1 cellular context compared by ENCODE assay signal in the genomic region with DNA sequence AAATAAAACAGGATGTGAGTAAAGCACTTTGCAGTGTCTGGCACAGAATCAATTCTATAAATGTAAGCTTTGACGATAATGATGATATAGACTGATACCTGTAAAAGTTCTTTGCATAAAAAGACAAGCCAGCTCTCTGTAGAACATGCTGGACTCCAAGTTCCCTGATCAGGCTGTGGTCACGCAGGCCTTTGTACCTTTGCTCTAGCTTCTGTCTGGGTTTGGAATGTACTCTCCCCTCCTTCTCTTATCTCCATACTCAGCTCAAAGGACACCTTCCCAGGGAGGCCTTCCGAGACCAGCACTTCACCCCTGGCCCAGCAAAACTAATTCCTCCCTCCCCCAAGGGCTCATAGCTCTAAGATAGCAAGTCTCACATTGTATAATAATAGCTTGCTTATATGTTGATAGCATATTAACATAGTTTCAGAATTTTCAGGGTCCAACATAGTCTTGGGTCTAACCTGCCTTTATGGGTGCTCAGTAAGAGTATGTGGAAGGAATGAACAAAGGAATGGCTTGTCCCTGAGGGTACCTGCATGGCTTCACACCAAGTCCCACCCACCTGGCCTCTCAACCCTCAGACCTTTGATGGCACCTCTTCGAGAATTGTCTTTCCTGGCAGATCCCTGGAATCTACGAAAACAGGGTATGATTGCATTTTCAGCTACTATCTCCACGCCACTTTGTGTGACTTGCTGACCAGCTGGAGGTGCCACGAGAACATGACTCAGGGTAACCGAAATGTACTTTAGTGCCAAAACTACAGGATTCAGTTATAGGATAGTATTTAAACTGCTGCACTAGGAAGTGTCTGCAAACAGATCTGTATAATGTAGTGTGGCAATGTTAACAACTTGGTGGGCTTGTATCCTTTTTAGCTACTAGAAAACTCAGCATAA.
TF ChIP-seq lines count a peak whose summit lies in the region.

No MANE protein-coding gene starts in this region.

TF ChIP-seq in K562, 482 proteins besides CTCF, POLR2A, EP300 and RAD21 (continued from another document and continues in another):
- TF ChIP-seq STAG1 (CRISPR knock-in tag; IDR thresholded peaks at IDR 0.05; ENCODE audit: borderline replicate concordance) (no peak), SPI1 (IDR thresholded peaks at IDR 0.05; ENCODE audit: borderline replicate concordance, low read depth, low read length) (no peak), KAT7 (CRISPR knock-in tag; IDR thresholded peaks at IDR 0.05; ENCODE audit: borderline replicate concordance) (no peak), TEAD2 (tag; IDR thresholded peaks at IDR 0.05) (no peak; the same call in 1 of the 2 replicates), L3MBTL2 (IDR thresholded peaks at IDR 0.05) (peak; percentile 64), ZNF12 (CRISPR knock-in tag; IDR thresholded peaks at IDR 0.05) (no peak), HOXB6 (CRISPR knock-in tag; IDR thresholded peaks at IDR 0.05; ENCODE audit: borderline replicate concordance) (no peak), KAT2B (IDR thresholded peaks at IDR 0.05; ENCODE audit: low read depth, low read length) (no peak), BDP1 (IDR thresholded peaks at IDR 0.05; ENCODE audit: insufficient read depth, insufficient read length) (no peak), CC2D1A (IDR thresholded peaks at IDR 0.05) (peak; percentile 37; the same call in 1 of the 2 replicates), MEF2D (tag; conservative IDR thresholded peaks at IDR 0.05; ENCODE audit: low read depth) (0 out of 2 replicates have a peak, but pooled peaks have one; percentile 21), ARHGAP35 (IDR thresholded peaks at IDR 0.05; ENCODE audit: partially characterized antibody) (no peak), ZZZ3 (IDR thresholded peaks at IDR 0.05) (no peak), PCBP1 (IDR thresholded peaks at IDR 0.05; ENCODE audit: low read depth, low read length, poor library complexity, severe bottlenecking) (no peak), STAT5B (CRISPR knock-in tag; IDR thresholded peaks at IDR 0.05) (no peak), ZNF24 (IDR thresholded peaks at IDR 0.05) (no peak), TSC22D4 (tag; IDR thresholded peaks at IDR 0.05) (no peak), DIDO1 (tag; IDR thresholded peaks at IDR 0.05; ENCODE audit: low read depth) (no peak), ZNF274 (IDR thresholded peaks at IDR 0.05; ENCODE audit: borderline replicate concordance, low read depth, low read length) (no peak), SRSF3 (IDR thresholded peaks at IDR 0.05; ENCODE audit: insufficient read depth, low read length) (no peak), FOXP4 (CRISPR knock-in tag; IDR thresholded peaks at IDR 0.05; ENCODE audit: borderline replicate concordance) (no peak), FOXJ2 (tag; IDR thresholded peaks at IDR 0.05) (no peak), NCOA1 (IDR thresholded peaks at IDR 0.05; ENCODE audit: low read depth) (no peak), FOXK1 (CRISPR knock-in tag; IDR thresholded peaks at IDR 0.05; ENCODE audit: borderline replicate concordance) (no peak), HDAC6 (IDR thresholded peaks at IDR 0.05; ENCODE audit: low read depth, low read length) (no peak), BCOR (IDR thresholded peaks at IDR 0.05) (no peak), NR2C2 (CRISPR knock-in tag; IDR thresholded peaks at IDR 0.05) (no peak), NR2C2 (tag; IDR thresholded peaks at IDR 0.05) (peak; percentile 54), PYGO2 (tag; IDR thresholded peaks at IDR 0.05) (no peak), POLR3A (IDR thresholded peaks at IDR 0.05; ENCODE audit: borderline replicate concordance, extremely low read depth, insufficient read depth, insufficient read length) (no peak), SMC3 (conservative IDR thresholded peaks at IDR 0.05; ENCODE audit: insufficient read depth, low read depth, low read length) (no peak), U2AF2 (optimal IDR thresholded peaks at IDR 0.05; ENCODE audit: low read depth, low read length) (no peak), MXD1 (CRISPR knock-in tag; IDR thresholded peaks at IDR 0.05; ENCODE audit: borderline replicate concordance, poor library complexity, severe bottlenecking) (no peak), ZNF316 (IDR thresholded peaks at IDR 0.05) (peak; percentile 55; the same call in 1 of the 2 replicates), ZNF764 (CRISPR knock-in tag; IDR thresholded peaks at IDR 0.05; ENCODE audit: low read depth) (no peak), FOS (IDR thresholded peaks at IDR 0.05; ENCODE audit: extremely low read depth, insufficient read length) (no peak), SNRNP70 (optimal IDR thresholded peaks at IDR 0.05; ENCODE audit: low read depth, low read length) (no peak), HIVEP1 (CRISPR knock-in tag; IDR thresholded peaks at IDR 0.05) (no peak), ZNF57 (CRISPR knock-in tag; IDR thresholded peaks at IDR 0.05) (no peak)
- TF ChIP-seq, protein P1, sequence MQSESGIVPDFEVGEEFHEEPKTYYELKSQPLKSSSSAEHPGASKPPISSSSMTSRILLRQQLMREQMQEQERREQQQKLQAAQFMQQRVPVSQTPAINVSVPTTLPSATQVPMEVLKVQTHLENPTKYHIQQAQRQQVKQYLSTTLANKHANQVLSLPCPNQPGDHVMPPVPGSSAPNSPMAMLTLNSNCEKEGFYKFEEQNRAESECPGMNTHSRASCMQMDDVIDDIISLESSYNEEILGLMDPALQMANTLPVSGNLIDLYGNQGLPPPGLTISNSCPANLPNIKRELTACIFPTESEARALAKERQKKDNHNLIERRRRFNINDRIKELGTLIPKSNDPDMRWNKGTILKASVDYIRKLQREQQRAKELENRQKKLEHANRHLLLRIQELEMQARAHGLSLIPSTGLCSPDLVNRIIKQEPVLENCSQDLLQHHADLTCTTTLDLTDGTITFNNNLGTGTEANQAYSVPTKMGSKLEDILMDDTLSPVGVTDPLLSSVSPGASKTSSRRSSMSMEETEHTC (IDR thresholded peaks at IDR 0.05) = no peak; the same call in 1 of the 2 replicates
- TF ChIP-seq, protein P2, sequence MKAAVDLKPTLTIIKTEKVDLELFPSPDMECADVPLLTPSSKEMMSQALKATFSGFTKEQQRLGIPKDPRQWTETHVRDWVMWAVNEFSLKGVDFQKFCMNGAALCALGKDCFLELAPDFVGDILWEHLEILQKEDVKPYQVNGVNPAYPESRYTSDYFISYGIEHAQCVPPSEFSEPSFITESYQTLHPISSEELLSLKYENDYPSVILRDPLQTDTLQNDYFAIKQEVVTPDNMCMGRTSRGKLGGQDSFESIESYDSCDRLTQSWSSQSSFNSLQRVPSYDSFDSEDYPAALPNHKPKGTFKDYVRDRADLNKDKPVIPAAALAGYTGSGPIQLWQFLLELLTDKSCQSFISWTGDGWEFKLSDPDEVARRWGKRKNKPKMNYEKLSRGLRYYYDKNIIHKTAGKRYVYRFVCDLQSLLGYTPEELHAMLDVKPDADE (conservative IDR thresholded peaks at IDR 0.05; ENCODE audit: control insufficient read depth, low read depth, low read length) = no peak
- TF ChIP-seq, protein P3, sequence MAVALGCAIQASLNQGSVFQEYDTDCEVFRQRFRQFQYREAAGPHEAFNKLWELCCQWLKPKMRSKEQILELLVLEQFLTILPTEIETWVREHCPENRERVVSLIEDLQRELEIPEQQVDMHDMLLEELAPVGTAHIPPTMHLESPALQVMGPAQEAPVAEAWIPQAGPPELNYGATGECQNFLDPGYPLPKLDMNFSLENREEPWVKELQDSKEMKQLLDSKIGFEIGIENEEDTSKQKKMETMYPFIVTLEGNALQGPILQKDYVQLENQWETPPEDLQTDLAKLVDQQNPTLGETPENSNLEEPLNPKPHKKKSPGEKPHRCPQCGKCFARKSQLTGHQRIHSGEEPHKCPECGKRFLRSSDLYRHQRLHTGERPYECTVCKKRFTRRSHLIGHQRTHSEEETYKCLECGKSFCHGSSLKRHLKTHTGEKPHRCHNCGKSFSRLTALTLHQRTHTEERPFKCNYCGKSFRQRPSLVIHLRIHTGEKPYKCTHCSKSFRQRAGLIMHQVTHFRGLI (CRISPR knock-in tag; IDR thresholded peaks at IDR 0.05) = no peak
- TF ChIP-seq, protein P4, sequence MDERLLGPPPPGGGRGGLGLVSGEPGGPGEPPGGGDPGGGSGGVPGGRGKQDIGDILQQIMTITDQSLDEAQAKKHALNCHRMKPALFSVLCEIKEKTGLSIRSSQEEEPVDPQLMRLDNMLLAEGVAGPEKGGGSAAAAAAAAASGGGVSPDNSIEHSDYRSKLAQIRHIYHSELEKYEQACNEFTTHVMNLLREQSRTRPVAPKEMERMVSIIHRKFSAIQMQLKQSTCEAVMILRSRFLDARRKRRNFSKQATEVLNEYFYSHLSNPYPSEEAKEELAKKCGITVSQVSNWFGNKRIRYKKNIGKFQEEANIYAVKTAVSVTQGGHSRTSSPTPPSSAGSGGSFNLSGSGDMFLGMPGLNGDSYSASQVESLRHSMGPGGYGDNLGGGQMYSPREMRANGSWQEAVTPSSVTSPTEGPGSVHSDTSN (CRISPR knock-in tag; IDR thresholded peaks at IDR 0.05; ENCODE audit: low read depth) = no peak
- TF ChIP-seq, protein P4 (tag; conservative IDR thresholded peaks at IDR 0.05; ENCODE audit: low read depth) = no peak
- TF ChIP-seq, protein P5, sequence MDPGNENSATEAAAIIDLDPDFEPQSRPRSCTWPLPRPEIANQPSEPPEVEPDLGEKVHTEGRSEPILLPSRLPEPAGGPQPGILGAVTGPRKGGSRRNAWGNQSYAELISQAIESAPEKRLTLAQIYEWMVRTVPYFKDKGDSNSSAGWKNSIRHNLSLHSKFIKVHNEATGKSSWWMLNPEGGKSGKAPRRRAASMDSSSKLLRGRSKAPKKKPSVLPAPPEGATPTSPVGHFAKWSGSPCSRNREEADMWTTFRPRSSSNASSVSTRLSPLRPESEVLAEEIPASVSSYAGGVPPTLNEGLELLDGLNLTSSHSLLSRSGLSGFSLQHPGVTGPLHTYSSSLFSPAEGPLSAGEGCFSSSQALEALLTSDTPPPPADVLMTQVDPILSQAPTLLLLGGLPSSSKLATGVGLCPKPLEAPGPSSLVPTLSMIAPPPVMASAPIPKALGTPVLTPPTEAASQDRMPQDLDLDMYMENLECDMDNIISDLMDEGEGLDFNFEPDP (CRISPR knock-in tag; IDR thresholded peaks at IDR 0.05) = no peak
- TF ChIP-seq, protein P6, sequence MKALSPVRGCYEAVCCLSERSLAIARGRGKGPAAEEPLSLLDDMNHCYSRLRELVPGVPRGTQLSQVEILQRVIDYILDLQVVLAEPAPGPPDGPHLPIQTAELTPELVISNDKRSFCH (CRISPR knock-in tag; IDR thresholded peaks at IDR 0.05) = no peak
- TF ChIP-seq, protein P6 (tag; IDR thresholded peaks at IDR 0.05) = no peak
- TF ChIP-seq, protein P7, sequence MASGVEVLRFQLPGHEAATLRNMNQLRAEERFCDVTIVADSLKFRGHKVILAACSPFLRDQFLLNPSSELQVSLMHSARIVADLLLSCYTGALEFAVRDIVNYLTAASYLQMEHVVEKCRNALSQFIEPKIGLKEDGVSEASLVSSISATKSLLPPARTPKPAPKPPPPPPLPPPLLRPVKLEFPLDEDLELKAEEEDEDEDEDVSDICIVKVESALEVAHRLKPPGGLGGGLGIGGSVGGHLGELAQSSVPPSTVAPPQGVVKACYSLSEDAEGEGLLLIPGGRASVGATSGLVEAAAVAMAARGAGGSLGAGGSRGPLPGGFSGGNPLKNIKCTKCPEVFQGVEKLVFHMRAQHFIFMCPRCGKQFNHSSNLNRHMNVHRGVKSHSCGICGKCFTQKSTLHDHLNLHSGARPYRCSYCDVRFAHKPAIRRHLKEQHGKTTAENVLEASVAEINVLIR (CRISPR knock-in tag; IDR thresholded peaks at IDR 0.05) = no peak
- TF ChIP-seq, protein P8, sequence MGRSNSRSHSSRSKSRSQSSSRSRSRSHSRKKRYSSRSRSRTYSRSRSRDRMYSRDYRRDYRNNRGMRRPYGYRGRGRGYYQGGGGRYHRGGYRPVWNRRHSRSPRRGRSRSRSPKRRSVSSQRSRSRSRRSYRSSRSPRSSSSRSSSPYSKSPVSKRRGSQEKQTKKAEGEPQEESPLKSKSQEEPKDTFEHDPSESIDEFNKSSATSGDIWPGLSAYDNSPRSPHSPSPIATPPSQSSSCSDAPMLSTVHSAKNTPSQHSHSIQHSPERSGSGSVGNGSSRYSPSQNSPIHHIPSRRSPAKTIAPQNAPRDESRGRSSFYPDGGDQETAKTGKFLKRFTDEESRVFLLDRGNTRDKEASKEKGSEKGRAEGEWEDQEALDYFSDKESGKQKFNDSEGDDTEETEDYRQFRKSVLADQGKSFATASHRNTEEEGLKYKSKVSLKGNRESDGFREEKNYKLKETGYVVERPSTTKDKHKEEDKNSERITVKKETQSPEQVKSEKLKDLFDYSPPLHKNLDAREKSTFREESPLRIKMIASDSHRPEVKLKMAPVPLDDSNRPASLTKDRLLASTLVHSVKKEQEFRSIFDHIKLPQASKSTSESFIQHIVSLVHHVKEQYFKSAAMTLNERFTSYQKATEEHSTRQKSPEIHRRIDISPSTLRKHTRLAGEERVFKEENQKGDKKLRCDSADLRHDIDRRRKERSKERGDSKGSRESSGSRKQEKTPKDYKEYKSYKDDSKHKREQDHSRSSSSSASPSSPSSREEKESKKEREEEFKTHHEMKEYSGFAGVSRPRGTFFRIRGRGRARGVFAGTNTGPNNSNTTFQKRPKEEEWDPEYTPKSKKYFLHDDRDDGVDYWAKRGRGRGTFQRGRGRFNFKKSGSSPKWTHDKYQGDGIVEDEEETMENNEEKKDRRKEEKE (IDR thresholded peaks at IDR 0.05; ENCODE audit: borderline replicate concordance in 1 of 2, control insufficient read depth in 1 of 2, low read depth in 2 of 2, low read length in 1 of 2) = no peak
